21 cellular contexts compared by ENCODE assay signal in genomic region chr6:135185483-135185882, GRCh38. TPM values are rescaled to one million over a fixed set of nuclear protein-coding genes. Genes with fewer than 3 reads are reported as not detected.
DNase-seq lines count a peak whose midpoint lies in the region; ATAC-seq and TF ChIP-seq lines count a peak whose summit lies in the region.
"Had no signal": no experiment of that assay in that cellular context is flagged by ENCODE, and none has a peak within 500 bp of the region (broad histone marks: within the 10 kb centered on the region; RNA-seq: fewer than 3 reads in every experiment).

No MANE protein-coding gene starts in this region.

- no peak overlapping the region for H2AFZ ChIP-seq in mammary epithelial cell (ENCODE audit: low read depth, low read length)

- ATAC-seq in HG02571 (IDR thresholded peaks at IDR 0.05; ENCODE audit: unreplicated experiment) = no peak
- ATAC-seq: activated naive CD4-positive, alpha-beta T cell treated with anti-CD3 and anti-CD28 coated beads, Interleukin-2, amount 50 U/mL, for 72 hours; gastroesophageal sphincter; left lobe of liver; upper lobe of right lung had no signal

- peak overlapping the region; percentile 26 for H3K4me2 ChIP-seq in mammary epithelial cell (ENCODE audit: insufficient read depth, low read depth, low read length)

- H3K4me1 ChIP-seq in mammary epithelial cell (ENCODE audit: insufficient read depth, low read length) = peaks cover 30% of the 10 kb centered on the region

- H3K36me3 ChIP-seq in mammary epithelial cell (ENCODE audit: insufficient read depth, low read length) = no peaks in the 10 kb centered on the region
- H3K36me3 ChIP-seq: gastroesophageal sphincter, upper lobe of right lung had no signal

- in situ Hi-C loops in mammary epithelial cell (cut with MboI; ENCODE audit: low sequenced_read_pairs in 2 of 2) = no loop called here

- DNase-seq in NOMO-1 treated with DMSO at 0.1 percent for 48 hours (lab: John Stamatoyannopoulos, UW; ENCODE audit: unreplicated experiment) (peak; percentile 13), NOMO-1 treated with dmso at 0.1 percent for 144 hours (lab: John Stamatoyannopoulos, UW; ENCODE audit: unreplicated experiment) (no peak), CD14-positive monocyte (ENCODE audit: low spot score) (no peak), NCI-H1105 treated with DMSO at 0.1 percent for 48 hours (lab: John Stamatoyannopoulos, UW) (peak; percentile 91), mammary epithelial cell (peak; percentile 69), COLO668 (lab: John Stamatoyannopoulos, UW; ENCODE audit: unreplicated experiment) (no peak), GM20000 (ENCODE audit: low spot score) (no peak)
- DNase-seq: activated CD4-positive, alpha-beta T cell treated with anti-CD3 and anti-CD28 coated beads for 1 hour; activated CD8-positive, alpha-beta memory T cell treated with anti-CD3 and anti-CD28 coated beads, Interleukin-2, amount 50 U/mL, for 4 hours; CD4-positive, alpha-beta memory T cell; NCI-H226; SHP77 treated with DMSO at 0.1 percent for 48 hours; stimulated activated naive CD4-positive, alpha-beta T cell; T1000; upper lobe of right lung had no signal

- H3K27ac ChIP-seq in mammary epithelial cell (ENCODE audit: insufficient read depth, low read depth, low read length) = no peak overlapping the region
- H3K27ac ChIP-seq: gastroesophageal sphincter, upper lobe of right lung had no signal

- no peaks in the 10 kb centered on the region for H3K79me2 ChIP-seq in mammary epithelial cell (ENCODE audit: insufficient read depth, low read length)

- BruUV-seq in mammary epithelial cell (replicated peaks; lab: Mats Ljungman, UMichigan) = no TSS peak

- dilution Hi-C loops in mammary epithelial cell (cut with HindIII; ENCODE audit: low sequenced_read_pairs) = no loop called here

- peaks cover 0 to 3% (median 0%) of the 10 kb centered on the region in 7 donors for H3K9me3 Mint-ChIP-seq in CD14-positive monocyte
- H3K9me3 Mint-ChIP-seq: activated naive CD4-positive, alpha-beta T cell treated with anti-CD3 and anti-CD28 coated beads, Interleukin-2, amount 50 U/mL, for 72 hours; CD4-positive, alpha-beta memory T cell; dendritic cell treated with granulocyte-macrophage colony-stimulating factor and Interleukin-4, amounts not matched to agents 40 ng/mL and 50 ng/mL, for 4 days had no signal

- CTCF ChIA-PET in mammary epithelial cell (lab: Charles Lee; ENCODE audit: low non-redundant PET) = no interaction called here

- TF ChIP-seq CTCF in CD14-positive monocyte (IDR thresholded peaks at IDR 0.05) (no peak), mammary epithelial cell (conservative IDR thresholded peaks at IDR 0.05 in 1 of 2, IDR thresholded peaks at IDR 0.05 in 1 of 2; ENCODE audit: extremely low read depth in 1 of 2, insufficient read depth in 1 of 2, low read depth in 1 of 2, low read length in 2 of 2) (no peak), GM20000 (IDR thresholded peaks at IDR 0.05; ENCODE audit: extremely low read depth, missing control alignments) (no peak)

- no peak overlapping the region for H3K9ac ChIP-seq in mammary epithelial cell (ENCODE audit: insufficient read depth, low read length)

- no peaks in the 10 kb centered on the region for H3K36me3 Mint-ChIP-seq in CD14-positive monocyte
- H3K36me3 Mint-ChIP-seq: brain had no signal

- H3K27me3 ChIP-seq in mammary epithelial cell (ENCODE audit: insufficient read depth, low read length) = peaks cover 4% of the 10 kb centered on the region

- intact Hi-C loops in CD14-positive monocyte (cut with micrococcal nuclease) (loop anchor here in 1 of 2 donors (10.0 kb wide), 3 partner anchors 99 to 1079 kb away; partner anchors contain the start of gene HBS1L), mammary epithelial cell (cut with micrococcal nuclease) (no loop called here)

- no peaks in the 10 kb centered on the region for H4K20me1 ChIP-seq in mammary epithelial cell (ENCODE audit: insufficient read depth, low read length)

- no peak overlapping the region for H3K4me3 Mint-ChIP-seq in CD14-positive monocyte
- H3K4me3 Mint-ChIP-seq: CD4-positive, alpha-beta memory T cell; dendritic cell treated with granulocyte-macrophage colony-stimulating factor and Interleukin-4, amounts not matched to agents 40 ng/mL and 50 ng/mL, for 4 days had no signal

- H3K9me3 ChIP-seq in mammary epithelial cell (replicated peaks; ENCODE audit: insufficient read depth, low read length) = no peaks in the 10 kb centered on the region
- H3K9me3 ChIP-seq: gastroesophageal sphincter, upper lobe of right lung had no signal

- no peak overlapping the region for H3K4me3 ChIP-seq in mammary epithelial cell (replicated peaks in 1 of 3; ENCODE audit: insufficient read depth in 1 of 3, low read depth in 2 of 3, low read length in 3 of 3)
- H3K4me3 ChIP-seq: gastroesophageal sphincter, upper lobe of right lung had no signal

- 42% methylated on average over 3 of the region's 3 CpGs for WGBS in mammary epithelial cell (ENCODE audit: low coverage, missing lambda C conversion rate)

- no peaks in the 10 kb centered on the region for H3K27me3 Mint-ChIP-seq in CD14-positive monocyte (ENCODE audit: low read depth in 3 of 3)
- H3K27me3 Mint-ChIP-seq: CD4-positive, alpha-beta memory T cell had no signal

- H3K27ac Mint-ChIP-seq in CD14-positive monocyte = peak overlapping the region in 6 of 7 donors; percentile 10 to 73 (median 52)
- H3K27ac Mint-ChIP-seq: dendritic cell treated with granulocyte-macrophage colony-stimulating factor and Interleukin-4, amounts not matched to agents 40 ng/mL and 50 ng/mL, for 4 days had no signal

- peaks cover 54% of the 10 kb centered on the region for H3K4me1 Mint-ChIP-seq in CD14-positive monocyte

RNA-seq across cellular contexts. Expression of gene MYB, which starts 4.4 kb away (rescaled TPM):
- polyA plus RNA-seq in CD14-positive monocyte (1 to 10 TPM; 1.7 to 2.2 TPM), mammary epithelial cell (0.18 TPM)
- under 1 TPM; 0.17 to 0.40 TPM for total RNA-seq in mammary epithelial cell
- polyA minus RNA-seq in mammary epithelial cell = not detected

Comparison
In these comparisons a context has a peak if more than half of its experiments do, and no peak if none do; other contexts are left out.
1. DNase-seq: peak in NOMO-1 treated with DMSO at 0.1 percent for 48 hours (single experiment), NCI-H1105 treated with DMSO at 0.1 percent for 48 hours (single experiment) and mammary epithelial cell (single experiment); none in NOMO-1 treated with dmso at 0.1 percent for 144 hours (single experiment), CD14-positive monocyte (single experiment), COLO668 (single experiment) and GM20000 (single experiment).